Comparison of ENCODE assay signal across 22 cellular contexts in genomic region chr3:104796556-104796955, GRCh38.
"Had no signal": no experiment of that assay in that cellular context is flagged by ENCODE, and none has a peak within 500 bp of the region (broad histone marks: within the 10 kb centered on the region; RNA-seq: fewer than 3 reads in every experiment).

No MANE protein-coding gene starts in this region.

- H3K9me3 Mint-ChIP-seq: activated CD4-positive, alpha-beta memory T cell treated with anti-CD3 and anti-CD28 coated beads for 36 hours; activated CD4-positive, alpha-beta T cell treated with anti-CD3 and anti-CD28 coated beads, Interleukin-2, amount 10 ng/mL, durations not matched to agents 24 days and 14 days; activated naive CD4-positive, alpha-beta T cell treated with anti-CD3 and anti-CD28 coated beads for 36 hours; activated T-helper 17 cell treated with anti-CD3 and anti-CD28 coated beads, Interleukin-2, amount 50 U/mL, for 72 hours; T-helper 1 cell treated with Interleukin-12 subunit alpha and Interleukin-12 subunit beta and Interleukin-4 antibody, amounts not matched to agents 30 μg/mL and 1 μg/mL, for 36 hours; WTC11 had no signal

- DNase-seq: activated CD4-positive, alpha-beta memory T cell treated with anti-CD3 and anti-CD28 coated beads for 36 hours; activated CD4-positive, alpha-beta T cell treated with anti-CD3 and anti-CD28 coated beads for 1 hour; activated CD4-positive, alpha-beta T cell treated with anti-CD3 and anti-CD28 coated beads, Interleukin-2, amount 10 ng/mL, durations not matched to agents 24 days and 14 days; activated gamma-delta T cell; activated naive CD4-positive, alpha-beta T cell treated with anti-CD3 and anti-CD28 coated beads for 36 hours; activated T-cell treated with anti-CD3 and anti-CD28 coated beads for 4 hours; activated T-cell treated with anti-CD3 and anti-CD28 coated beads, Interleukin-2, amount 50 U/mL, for 48 hours; amygdala; brain microvascular endothelial cell; MM.1S; NCI-H1105; NCI-H1436; NCI-H1694 treated with DMSO at 0.1 percent for 48 hours; NCI-H2081; NCI-H446; NCI-H524; SHP77 treated with DMSO at 0.1 percent for 48 hours had no signal

- H3K36me3 Mint-ChIP-seq: activated CD4-positive, alpha-beta memory T cell treated with anti-CD3 and anti-CD28 coated beads for 36 hours; activated naive CD8-positive, alpha-beta T cell; WTC11 had no signal

- H3K4me1 Mint-ChIP-seq: activated CD4-positive, alpha-beta T cell treated with anti-CD3 and anti-CD28 coated beads, Interleukin-2, amount 10 ng/mL, durations not matched to agents 24 days and 14 days; activated T-helper 17 cell treated with anti-CD3 and anti-CD28 coated beads, Interleukin-2, amount 50 U/mL, for 72 hours; WTC11 had no signal

- H3K27ac Mint-ChIP-seq: activated CD4-positive, alpha-beta memory T cell treated with anti-CD3 and anti-CD28 coated beads for 36 hours; activated CD4-positive, alpha-beta T cell treated with anti-CD3 and anti-CD28 coated beads, Interleukin-2, amount 10 ng/mL, durations not matched to agents 24 days and 14 days; activated naive CD4-positive, alpha-beta T cell treated with anti-CD3 and anti-CD28 coated beads for 36 hours; activated naive CD8-positive, alpha-beta T cell; activated T-helper 17 cell treated with anti-CD3 and anti-CD28 coated beads, Interleukin-2, amount 50 U/mL, for 72 hours; T-helper 1 cell treated with Interleukin-12 subunit alpha and Interleukin-12 subunit beta and Interleukin-4 antibody, amounts not matched to agents 30 μg/mL and 1 μg/mL, for 36 hours; WTC11 had no signal

- H3K4me3 ChIP-seq: cardiac muscle cell had no signal

- H3K27me3 Mint-ChIP-seq: activated CD4-positive, alpha-beta memory T cell treated with anti-CD3 and anti-CD28 coated beads for 36 hours; activated CD4-positive, alpha-beta T cell treated with anti-CD3 and anti-CD28 coated beads, Interleukin-2, amount 10 ng/mL, durations not matched to agents 24 days and 14 days; activated T-helper 17 cell treated with anti-CD3 and anti-CD28 coated beads, Interleukin-2, amount 50 U/mL, for 72 hours had no signal

- H3K4me3 Mint-ChIP-seq: activated CD4-positive, alpha-beta memory T cell treated with anti-CD3 and anti-CD28 coated beads for 36 hours; activated CD4-positive, alpha-beta T cell treated with anti-CD3 and anti-CD28 coated beads, Interleukin-2, amount 10 ng/mL, durations not matched to agents 24 days and 14 days; activated naive CD4-positive, alpha-beta T cell treated with anti-CD3 and anti-CD28 coated beads for 36 hours; activated naive CD8-positive, alpha-beta T cell; activated T-helper 17 cell treated with anti-CD3 and anti-CD28 coated beads, Interleukin-2, amount 50 U/mL, for 72 hours; T-helper 1 cell treated with Interleukin-12 subunit alpha and Interleukin-12 subunit beta and Interleukin-4 antibody, amounts not matched to agents 30 μg/mL and 1 μg/mL, for 36 hours; WTC11 had no signal

- H3K36me3 ChIP-seq: brain microvascular endothelial cell, cardiac muscle cell had no signal

- H3K27ac ChIP-seq: brain microvascular endothelial cell, cardiac muscle cell had no signal

- H3K27me3 ChIP-seq: brain microvascular endothelial cell, cardiac muscle cell had no signal

- ATAC-seq: activated T-helper 17 cell treated with anti-CD3 and anti-CD28 coated beads, Interleukin-2, amount 50 U/mL, for 72 hours; WTC11 had no signal
